ENCODE assay signal across 13 cellular contexts in the genomic region with DNA sequence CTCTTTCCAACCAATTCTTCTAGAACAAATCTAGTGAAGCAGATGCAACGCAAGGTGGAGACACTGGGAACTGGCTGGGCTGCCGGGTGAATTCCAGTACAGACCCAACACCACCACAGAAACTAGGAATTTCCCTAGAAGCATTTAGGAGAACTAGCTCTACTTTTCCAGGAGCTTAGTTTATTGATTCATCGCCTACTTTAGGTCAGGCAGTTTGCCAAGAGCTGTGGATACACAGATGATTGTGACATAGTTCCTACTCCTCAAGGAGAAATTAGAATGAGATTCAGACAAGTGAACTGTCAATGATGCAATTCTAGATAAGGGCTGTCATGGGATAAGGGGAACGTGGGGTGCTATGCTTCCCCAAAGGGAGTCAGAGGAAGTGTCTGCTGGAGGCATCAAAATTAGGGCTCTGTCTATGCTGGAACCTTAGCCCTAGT.
A peak's percentile ranks its signal among the peaks of the same experiment; 100 is the strongest.
DNase-seq lines count a peak whose midpoint lies in the region; ATAC-seq and TF ChIP-seq lines count a peak whose summit lies in the region.
"Had no signal": no experiment of that assay in that cellular context is flagged by ENCODE, and none has a peak within 500 bp of the region (broad histone marks: within the 10 kb centered on the region; RNA-seq: fewer than 3 reads in every experiment).

No MANE protein-coding gene starts in this region.

- no peak overlapping the region for H3K27ac ChIP-seq in HEK293 (ENCODE audit: extremely low read depth, low read depth, low read length)
- H3K27ac ChIP-seq: tibial artery had no signal

- H3K4me3 ChIP-seq in AG04449 (ENCODE audit: low read depth, low read length): no peak overlapping the region
- no peak overlapping the region for H3K4me3 ChIP-seq in HEK293 (ENCODE audit: low read depth, low read length)
- no peak overlapping the region for H3K4me3 ChIP-seq in astrocyte of the cerebellum (ENCODE audit: low read depth, low read length)
- H3K4me3 ChIP-seq: tibial artery had no signal

- H3K4me1 ChIP-seq in HEK293 (ENCODE audit: control insufficient read depth, insufficient read depth, low read length): no peaks in the 10 kb centered on the region
- H3K4me1 ChIP-seq: tibial artery had no signal

- CTCF ChIA-PET in AG04449 (lab: Yijun Ruan, JAX) (interaction anchor here (1.4 kb wide), 1 partner anchor 137 kb away, joined by 4 read pairs; no protein-coding TSS in a partner anchor), HEK293 (lab: Yijun Ruan, JAX) (no interaction called here)

- POLR2A ChIA-PET in AG04449 (lab: Yijun Ruan, JAX) (no interaction called here), HEK293 (lab: Yijun Ruan, JAX) (no interaction called here)

- H3K36me3 ChIP-seq in HEK293 (ENCODE audit: control insufficient read depth in 2 of 2, insufficient read depth in 1 of 2, low read length in 2 of 2): no peaks in the 10 kb centered on the region
- H3K36me3 ChIP-seq: tibial artery had no signal

- in situ Hi-C loops in astrocyte of the cerebellum (cut with HindIII; ENCODE audit: low sequenced_read_pairs): no loop called here

- DNase-seq in AG04449 (ENCODE audit: low read depth, low spot score): peak; percentile 76
- peak; percentile 83 for DNase-seq in astrocyte of the cerebellum (ENCODE audit: low read depth)
- peak; percentile 50 for DNase-seq in kidney glomerular epithelial cell (lab: John Stamatoyannopoulos, UW)
- no peak for DNase-seq in GDM1 (lab: John Stamatoyannopoulos, UW)
- DNase-seq in NCI-H82 treated with DMSO at 0.1 percent for 48 hours (lab: John Stamatoyannopoulos, UW; ENCODE audit: unreplicated experiment): no peak
- DNase-seq: DND-41; effector memory CD8-positive, alpha-beta T cell; NCI-H524; stimulated activated CD4-positive, alpha-beta T cell treated with anti-CD3 and anti-CD28 coated beads, Interleukin-2, amount 100 ng/mL, for 24 hours had no signal

- no peaks in the 10 kb centered on the region for H3K9me3 ChIP-seq in HEK293 (ENCODE audit: control insufficient read depth, insufficient read depth, low read depth, low read length)
- H3K9me3 ChIP-seq: tibial artery had no signal

- TF ChIP-seq CTCF in AG04449 (IDR thresholded peaks at IDR 0.05; ENCODE audit: insufficient read depth, low read length, missing control alignments) (no peak), HEK293 (tag by site-specific recombination; IDR thresholded peaks at IDR 0.05) (no peak), astrocyte of the cerebellum (IDR thresholded peaks at IDR 0.05; ENCODE audit: low read depth, low read length, missing control alignments) (no peak)

- ATAC-seq in GM21423 (IDR thresholded peaks at IDR 0.05; ENCODE audit: unreplicated experiment): no peak
- no peak for ATAC-seq in GM19395 (IDR thresholded peaks at IDR 0.05; ENCODE audit: unreplicated experiment)
- ATAC-seq: effector memory CD8-positive, alpha-beta T cell had no signal

TF ChIP-seq in HEK293, 187 proteins besides CTCF, POLR2A, EP300 and RAD21:
- TF ChIP-seq, protein P1, sequence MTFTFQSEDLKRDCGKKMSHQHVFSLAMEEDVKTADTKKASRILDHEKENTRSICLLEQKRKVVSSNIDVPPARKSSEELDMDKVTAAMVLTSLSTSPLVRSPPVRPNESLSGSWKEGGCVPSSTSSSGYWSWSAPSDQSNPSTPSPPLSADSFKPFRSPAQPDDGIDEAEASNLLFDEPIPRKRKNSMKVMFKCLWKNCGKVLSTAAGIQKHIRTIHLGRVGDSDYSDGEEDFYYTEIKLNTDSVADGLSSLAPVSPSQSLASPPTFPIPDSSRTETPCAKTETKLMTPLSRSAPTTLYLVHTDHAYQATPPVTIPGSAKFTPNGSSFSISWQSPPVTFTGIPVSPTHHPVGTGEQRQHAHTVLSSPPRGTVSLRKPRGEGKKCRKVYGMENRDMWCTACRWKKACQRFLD (tag by site-specific recombination; IDR thresholded peaks at IDR 0.05): no peak
- TF ChIP-seq MZF1 (tag by site-specific recombination; IDR thresholded peaks at IDR 0.05; ENCODE audit: borderline replicate concordance) (no peak), KLF7 (tag by site-specific recombination; IDR thresholded peaks at IDR 0.05; ENCODE audit: borderline replicate concordance) (no peak), ZNF223 (tag by site-specific recombination; IDR thresholded peaks at IDR 0.05) (no peak), ZNF555 (tag by site-specific recombination; conservative IDR thresholded peaks at IDR 0.05) (no peak), ZNF133 (tag by site-specific recombination; IDR thresholded peaks at IDR 0.05) (no peak), ZNF16 (tag by site-specific recombination; IDR thresholded peaks at IDR 0.05; ENCODE audit: low read depth) (no peak), ZFHX2 (tag by site-specific recombination; conservative IDR thresholded peaks at IDR 0.05) (0 out of 2 replicates have a peak, but pooled peaks have one; percentile 13)
- TF ChIP-seq, protein P2, sequence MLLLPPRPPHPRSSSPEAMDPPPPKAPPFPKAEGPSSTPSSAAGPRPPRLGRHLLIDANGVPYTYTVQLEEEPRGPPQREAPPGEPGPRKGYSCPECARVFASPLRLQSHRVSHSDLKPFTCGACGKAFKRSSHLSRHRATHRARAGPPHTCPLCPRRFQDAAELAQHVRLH (tag by site-specific recombination; IDR thresholded peaks at IDR 0.05): no peak
- TF ChIP-seq, protein P3, sequence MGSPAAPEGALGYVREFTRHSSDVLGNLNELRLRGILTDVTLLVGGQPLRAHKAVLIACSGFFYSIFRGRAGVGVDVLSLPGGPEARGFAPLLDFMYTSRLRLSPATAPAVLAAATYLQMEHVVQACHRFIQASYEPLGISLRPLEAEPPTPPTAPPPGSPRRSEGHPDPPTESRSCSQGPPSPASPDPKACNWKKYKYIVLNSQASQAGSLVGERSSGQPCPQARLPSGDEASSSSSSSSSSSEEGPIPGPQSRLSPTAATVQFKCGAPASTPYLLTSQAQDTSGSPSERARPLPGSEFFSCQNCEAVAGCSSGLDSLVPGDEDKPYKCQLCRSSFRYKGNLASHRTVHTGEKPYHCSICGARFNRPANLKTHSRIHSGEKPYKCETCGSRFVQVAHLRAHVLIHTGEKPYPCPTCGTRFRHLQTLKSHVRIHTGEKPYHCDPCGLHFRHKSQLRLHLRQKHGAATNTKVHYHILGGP (tag by site-specific recombination; IDR thresholded peaks at IDR 0.05): peak; percentile 74
- TF ChIP-seq, protein P4, sequence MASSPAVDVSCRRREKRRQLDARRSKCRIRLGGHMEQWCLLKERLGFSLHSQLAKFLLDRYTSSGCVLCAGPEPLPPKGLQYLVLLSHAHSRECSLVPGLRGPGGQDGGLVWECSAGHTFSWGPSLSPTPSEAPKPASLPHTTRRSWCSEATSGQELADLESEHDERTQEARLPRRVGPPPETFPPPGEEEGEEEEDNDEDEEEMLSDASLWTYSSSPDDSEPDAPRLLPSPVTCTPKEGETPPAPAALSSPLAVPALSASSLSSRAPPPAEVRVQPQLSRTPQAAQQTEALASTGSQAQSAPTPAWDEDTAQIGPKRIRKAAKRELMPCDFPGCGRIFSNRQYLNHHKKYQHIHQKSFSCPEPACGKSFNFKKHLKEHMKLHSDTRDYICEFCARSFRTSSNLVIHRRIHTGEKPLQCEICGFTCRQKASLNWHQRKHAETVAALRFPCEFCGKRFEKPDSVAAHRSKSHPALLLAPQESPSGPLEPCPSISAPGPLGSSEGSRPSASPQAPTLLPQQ (tag by site-specific recombination; IDR thresholded peaks at IDR 0.05): peak; percentile 66
- TF ChIP-seq, protein P5, sequence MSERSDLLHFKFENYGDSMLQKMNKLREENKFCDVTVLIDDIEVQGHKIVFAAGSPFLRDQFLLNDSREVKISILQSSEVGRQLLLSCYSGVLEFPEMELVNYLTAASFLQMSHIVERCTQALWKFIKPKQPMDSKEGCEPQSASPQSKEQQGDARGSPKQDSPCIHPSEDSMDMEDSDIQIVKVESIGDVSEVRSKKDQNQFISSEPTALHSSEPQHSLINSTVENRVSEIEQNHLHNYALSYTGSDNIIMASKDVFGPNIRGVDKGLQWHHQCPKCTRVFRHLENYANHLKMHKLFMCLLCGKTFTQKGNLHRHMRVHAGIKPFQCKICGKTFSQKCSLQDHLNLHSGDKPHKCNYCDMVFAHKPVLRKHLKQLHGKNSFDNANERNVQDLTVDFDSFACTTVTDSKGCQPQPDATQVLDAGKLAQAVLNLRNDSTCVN (tag by site-specific recombination; optimal IDR thresholded peaks at IDR 0.05): no peak
TF ChIP-seq in HEK293: peak in this region for 3.

Comparison
In these comparisons a context has a peak if more than half of its experiments do, and no peak if none do; other contexts are left out.
1. DNase-seq: peak in AG04449 (single experiment), astrocyte of the cerebellum (single experiment) and kidney glomerular epithelial cell (single experiment); none in GDM1 (single experiment) and NCI-H82 treated with DMSO at 0.1 percent for 48 hours (single experiment).